In genomic region chr4:19689511-19689910, GRCh38 we compare ENCODE assay signal across 17 cellular contexts.
DNase-seq lines count a peak whose midpoint lies in the region; ATAC-seq and TF ChIP-seq lines count a peak whose summit lies in the region.
"Had no signal": no experiment of that assay in that cellular context is flagged by ENCODE, and none has a peak within 500 bp of the region (broad histone marks: within the 10 kb centered on the region; RNA-seq: fewer than 3 reads in every experiment).

No MANE protein-coding gene starts in this region.

- H3K27ac ChIP-seq in breast epithelium (no peak overlapping the region), upper lobe of right lung (no peak overlapping the region)
- H3K27ac ChIP-seq: 22Rv1, transverse colon had no signal

- no TSS peak for BruUV-seq in MCF 10A (replicated peaks; lab: Mats Ljungman, UMichigan)

- peak overlapping the region; percentile 14 for H3K4me3 Mint-ChIP-seq in MCF 10A (ENCODE audit: unreplicated experiment)
- H3K4me3 Mint-ChIP-seq: naive thymus-derived CD4-positive, alpha-beta T cell had no signal

- no peaks in the 10 kb centered on the region for H3K36me3 Mint-ChIP-seq in MCF 10A (ENCODE audit: insufficient read depth, unreplicated experiment)

- intact Hi-C loops in MCF 10A (cut with micrococcal nuclease), result no loop called here
- intact Hi-C loops in breast epithelium (cut with DNase I; ENCODE audit: low total_unique reads), result no loop called here
- intact Hi-C loops in upper lobe of right lung (cut with DNase I), result no loop called here

- H3K27me3 ChIP-seq in breast epithelium (no peaks in the 10 kb centered on the region), upper lobe of right lung (no peaks in the 10 kb centered on the region)
- H3K27me3 ChIP-seq: transverse colon had no signal

- H3K4me3 ChIP-seq in breast epithelium, result no peak overlapping the region
- no peak overlapping the region for H3K4me3 ChIP-seq in astrocyte of the cerebellum (ENCODE audit: low read depth, low read length)
- no peak overlapping the region for H3K4me3 ChIP-seq in upper lobe of right lung
- H3K4me3 ChIP-seq: transverse colon had no signal

- H3K9me3 ChIP-seq in breast epithelium, result no peaks in the 10 kb centered on the region
- H3K9me3 ChIP-seq in upper lobe of right lung, result no peaks in the 10 kb centered on the region
- H3K9me3 ChIP-seq: transverse colon had no signal

- peak overlapping the region; percentile 74 for H3K27ac Mint-ChIP-seq in MCF 10A (ENCODE audit: low read depth, unreplicated experiment)
- H3K27ac Mint-ChIP-seq: naive thymus-derived CD4-positive, alpha-beta T cell had no signal

- H3K36me3 ChIP-seq in breast epithelium (no peaks in the 10 kb centered on the region), upper lobe of right lung (no peaks in the 10 kb centered on the region)
- H3K36me3 ChIP-seq: transverse colon had no signal

- no peaks in the 10 kb centered on the region for H3K27me3 Mint-ChIP-seq in MCF 10A (ENCODE audit: insufficient read depth, unreplicated experiment)
- H3K27me3 Mint-ChIP-seq: naive thymus-derived CD4-positive, alpha-beta T cell had no signal

- POLR2A ChIA-PET in MCF 10A (lab: Yijun Ruan, JAX), result interaction anchor here (0.7 kb wide), 1 partner anchor 807 kb away, joined by 3 read pairs; no protein-coding TSS in a partner anchor

- no peaks in the 10 kb centered on the region for H3K9me3 Mint-ChIP-seq in MCF 10A (ENCODE audit: unreplicated experiment)

- peak; percentile 55 for ATAC-seq in upper lobe of right lung
- ATAC-seq: naive thymus-derived CD4-positive, alpha-beta T cell had no signal

- DNase-seq in MCF 10A (ENCODE audit: unreplicated experiment) (peak; percentile 38), breast epithelium (ENCODE audit: low spot score in 2 of 2) (no peak), astrocyte of the cerebellum (ENCODE audit: low read depth) (peak; percentile 59), hepatic stellate cell (ENCODE audit: low spot score) (peak; percentile 27), upper lobe of right lung (no peak), ureter (ENCODE audit: low spot score) (no peak), mesenteric fat pad (ENCODE audit: low spot score) (no peak), HUDEP-2 (lab: John Stamatoyannopoulos, UW; ENCODE audit: unreplicated experiment in 76 of 76) (no peak)
- DNase-seq: activated CD4-positive, CD25-positive, alpha-beta regulatory T cell; activated T-cell treated with anti-CD3 and anti-CD28 coated beads, Interleukin-2, amount 50 U/mL, for 1 hour; amygdala; naive thymus-derived CD4-positive, alpha-beta T cell; NCI-H1417 treated with DMSO at 0.1 percent for 48 hours; NCI-H69; small intestine; transverse colon had no signal

- no peaks in the 10 kb centered on the region for H3K4me1 ChIP-seq in breast epithelium
- H3K4me1 ChIP-seq in upper lobe of right lung, result no peaks in the 10 kb centered on the region

- peaks cover 14% of the 10 kb centered on the region for H3K4me1 Mint-ChIP-seq in MCF 10A (ENCODE audit: insufficient read depth, unreplicated experiment)
- H3K4me1 Mint-ChIP-seq: naive thymus-derived CD4-positive, alpha-beta T cell had no signal

- no peak for TF ChIP-seq POLR2A in breast epithelium (IDR thresholded peaks at IDR 0.05)

- CTCF ChIA-PET in MCF 10A (lab: Yijun Ruan, JAX), result no interaction called here

- in situ Hi-C loops in astrocyte of the cerebellum (cut with HindIII; ENCODE audit: low sequenced_read_pairs), result no loop called here

- no peak for TF ChIP-seq CTCF in MCF 10A (IDR thresholded peaks at IDR 0.05; ENCODE audit: unreplicated experiment)
- TF ChIP-seq CTCF in breast epithelium (IDR thresholded peaks at IDR 0.05), result no peak
- no peak for TF ChIP-seq CTCF in astrocyte of the cerebellum (IDR thresholded peaks at IDR 0.05; ENCODE audit: low read depth, low read length, missing control alignments)
- no peak for TF ChIP-seq CTCF in upper lobe of right lung (IDR thresholded peaks at IDR 0.05)

Comparison
In these comparisons a context has a peak if more than half of its experiments do, and no peak if none do; other contexts are left out.
1. DNase-seq: peak in MCF 10A (single experiment), astrocyte of the cerebellum (single experiment) and hepatic stellate cell (single experiment); none in breast epithelium (0 of 2), upper lobe of right lung (single experiment), ureter (single experiment), mesenteric fat pad (single experiment) and HUDEP-2 (0 of 76).